ENCODE assay signal across 1 cellular context in the genomic region with DNA sequence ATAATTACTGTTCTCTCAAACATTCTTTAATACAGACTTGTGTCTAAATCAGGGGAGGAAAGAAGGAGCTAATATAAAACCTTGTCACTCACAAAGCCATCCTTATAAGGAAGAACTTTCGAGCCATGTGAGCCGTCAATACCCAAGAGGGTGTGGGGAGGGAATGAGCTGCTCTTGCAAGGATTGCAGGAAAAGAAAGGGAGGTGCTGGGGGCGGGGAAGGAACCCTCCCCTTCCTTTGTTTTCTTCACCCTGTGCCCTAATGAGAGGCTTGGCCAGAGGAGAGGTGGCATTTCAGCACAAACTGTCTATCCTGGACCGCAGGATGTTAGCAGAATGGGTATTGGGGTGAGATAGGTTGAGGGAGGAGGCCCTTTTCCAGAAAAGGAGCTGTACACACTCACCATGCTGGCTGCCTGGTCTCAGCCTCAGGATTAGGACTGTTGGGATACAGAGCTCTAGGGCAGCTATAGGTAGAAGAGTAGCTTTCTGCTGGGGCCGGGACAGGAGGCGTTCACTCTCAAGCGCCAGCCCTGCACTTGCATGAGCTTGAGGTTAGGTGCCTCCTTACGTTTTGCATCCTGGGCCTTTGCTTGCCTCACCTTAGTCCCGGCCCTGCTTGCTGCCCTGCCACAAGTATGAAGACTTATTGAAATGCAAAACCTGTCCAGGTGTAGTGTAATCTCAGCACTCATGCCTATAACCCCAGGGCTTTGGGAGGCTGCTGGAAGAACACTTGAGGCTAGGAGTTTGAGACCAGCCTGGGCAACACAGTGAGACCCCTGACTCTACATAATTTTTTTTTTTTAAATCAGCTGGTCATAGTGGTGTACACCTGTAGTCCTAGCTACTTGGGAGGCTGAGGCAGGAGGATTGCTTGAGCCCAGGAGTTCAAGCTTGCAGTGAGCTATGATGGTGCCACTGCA.
A peak's percentile ranks its signal among the peaks of the same experiment; 100 is the strongest.
TF ChIP-seq lines count a peak whose summit lies in the region.

No MANE protein-coding gene starts in this region.

TF ChIP-seq in H1, 55 proteins besides CTCF, POLR2A, EP300 and RAD21:
- TF ChIP-seq, protein P1, sequence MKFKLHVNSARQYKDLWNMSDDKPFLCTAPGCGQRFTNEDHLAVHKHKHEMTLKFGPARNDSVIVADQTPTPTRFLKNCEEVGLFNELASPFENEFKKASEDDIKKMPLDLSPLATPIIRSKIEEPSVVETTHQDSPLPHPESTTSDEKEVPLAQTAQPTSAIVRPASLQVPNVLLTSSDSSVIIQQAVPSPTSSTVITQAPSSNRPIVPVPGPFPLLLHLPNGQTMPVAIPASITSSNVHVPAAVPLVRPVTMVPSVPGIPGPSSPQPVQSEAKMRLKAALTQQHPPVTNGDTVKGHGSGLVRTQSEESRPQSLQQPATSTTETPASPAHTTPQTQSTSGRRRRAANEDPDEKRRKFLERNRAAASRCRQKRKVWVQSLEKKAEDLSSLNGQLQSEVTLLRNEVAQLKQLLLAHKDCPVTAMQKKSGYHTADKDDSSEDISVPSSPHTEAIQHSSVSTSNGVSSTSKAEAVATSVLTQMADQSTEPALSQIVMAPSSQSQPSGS (IDR thresholded peaks at IDR 0.05; ENCODE audit: low read length): no peak
- TF ChIP-seq TAF1 (IDR thresholded peaks at IDR 0.05; ENCODE audit: low read depth, low read length): peak; percentile 31; the same call in 1 of the 2 replicates
- TF ChIP-seq SRF (IDR thresholded peaks at IDR 0.05; ENCODE audit: low read depth, low read length): peak; percentile 56; the same call in 1 of the 2 replicates
- peak; percentile 27; the same call in 1 of the 2 replicates for TF ChIP-seq TBP (IDR thresholded peaks at IDR 0.05; ENCODE audit: low read depth, low read length)
- no peak for TF ChIP-seq JUN (IDR thresholded peaks at IDR 0.05; ENCODE audit: low read depth, low read length)
- TF ChIP-seq SP1 (IDR thresholded peaks at IDR 0.05; ENCODE audit: low read depth, low read length): 0 out of 2 replicates have a peak, but pooled peaks have one; percentile 6
